Comparison of ENCODE assay signal across 20 cellular contexts in genomic region chr4:1533501-1534064, GRCh38.
A peak's percentile ranks its signal among the peaks of the same experiment; 100 is the strongest.
DNase-seq lines count a peak whose midpoint lies in the region; ATAC-seq and TF ChIP-seq lines count a peak whose summit lies in the region.
"Had no signal": no experiment of that assay in that cellular context is flagged by ENCODE, and none has a peak within 500 bp of the region (broad histone marks: within the 10 kb centered on the region; RNA-seq: fewer than 3 reads in every experiment).

No MANE protein-coding gene starts in this region.

- no peak overlapping the region for H3K4me3 Mint-ChIP-seq in activated CD4-positive, alpha-beta memory T cell treated with anti-CD3 and anti-CD28 coated beads for 36 hours
- H3K4me3 Mint-ChIP-seq: activated naive CD8-positive, alpha-beta T cell treated with anti-CD3 and anti-CD28 coated beads for 36 hours; activated T-helper 1 cell treated with anti-CD3 and anti-CD28 coated beads, Interleukin-12 subunit alpha, Interleukin-12 subunit beta, Interleukin-2, Interleukin-4 antibody, amounts not matched to agents 30 ng/mL and 10 ng/mL and 1 ng/mL, durations not matched to agents 14 hours and 24 hours and 36 hours; CD8-positive, alpha-beta T cell; stimulated activated memory B cell treated with anti-CD40 and anti-IgM and Interleukin-4, amounts not matched to agents 10 μg/mL and 1 μg/mL and 100 μg/mL, for 72 hours had no signal

- POLR2A ChIA-PET in A673 (lab: Charles Lee; ENCODE audit: low non-redundant PET), result no interaction called here
- POLR2A ChIA-PET in HEK293 (lab: Yijun Ruan, JAX), result interaction anchor here (0.5 kb wide), 1 partner anchor 1188 kb away, joined by 4 read pairs; no protein-coding TSS in a partner anchor
- POLR2A ChIA-PET in activated CD4-positive, alpha-beta memory T cell treated with anti-CD3 and anti-CD28 coated beads for 36 hours (lab: Charles Lee), result no interaction called here

- BruUV-seq in A673 (replicated peaks; lab: Mats Ljungman, UMichigan), result no TSS peak

- H3K36me3 Mint-ChIP-seq in activated CD4-positive, alpha-beta memory T cell treated with anti-CD3 and anti-CD28 coated beads for 36 hours, result no peaks in the 10 kb centered on the region
- H3K36me3 Mint-ChIP-seq: activated naive CD8-positive, alpha-beta T cell treated with anti-CD3 and anti-CD28 coated beads for 36 hours; CD8-positive, alpha-beta T cell; stimulated activated memory B cell treated with anti-CD40 and anti-IgM and Interleukin-4, amounts not matched to agents 10 μg/mL and 1 μg/mL and 100 μg/mL, for 72 hours had no signal

- H3K4me3 ChIP-seq in A673 (ENCODE audit: low read depth, low read length, poor library complexity, severe bottlenecking), result no peak overlapping the region
- H3K4me3 ChIP-seq in HEK293 (ENCODE audit: low read depth, low read length), result no peak overlapping the region
- no peak overlapping the region for H3K4me3 ChIP-seq in brain microvascular endothelial cell (ENCODE audit: low read depth, low read length)
- H3K4me3 ChIP-seq: gastrocnemius medialis, mucosa of descending colon, thyroid gland had no signal

- H3K27ac Mint-ChIP-seq in activated CD4-positive, alpha-beta memory T cell treated with anti-CD3 and anti-CD28 coated beads for 36 hours, result no peak overlapping the region
- H3K27ac Mint-ChIP-seq: activated naive CD8-positive, alpha-beta T cell treated with anti-CD3 and anti-CD28 coated beads for 36 hours; activated T-helper 1 cell treated with anti-CD3 and anti-CD28 coated beads, Interleukin-12 subunit alpha, Interleukin-12 subunit beta, Interleukin-2, Interleukin-4 antibody, amounts not matched to agents 30 ng/mL and 10 ng/mL and 1 ng/mL, durations not matched to agents 14 hours and 24 hours and 36 hours; CD8-positive, alpha-beta T cell; stimulated activated memory B cell treated with anti-CD40 and anti-IgM and Interleukin-4, amounts not matched to agents 10 μg/mL and 1 μg/mL and 100 μg/mL, for 72 hours had no signal

- H3K27me3 Mint-ChIP-seq in activated CD4-positive, alpha-beta memory T cell treated with anti-CD3 and anti-CD28 coated beads for 36 hours, result peaks cover 5% of the 10 kb centered on the region

- H3K36me3 ChIP-seq in A673 (ENCODE audit: insufficient read depth, low read length, poor library complexity, severe bottlenecking) (no peaks in the 10 kb centered on the region), HEK293 (ENCODE audit: control insufficient read depth in 2 of 2, insufficient read depth in 1 of 2, low read length in 2 of 2) (no peaks in the 10 kb centered on the region), brain microvascular endothelial cell (replicated peaks) (no peaks in the 10 kb centered on the region)
- H3K36me3 ChIP-seq: gastrocnemius medialis, thyroid gland had no signal

- H3K4me1 ChIP-seq in A673 (ENCODE audit: insufficient read depth, low read length, poor library complexity, severe bottlenecking), result peaks cover 16% of the 10 kb centered on the region
- H3K4me1 ChIP-seq in HEK293 (ENCODE audit: control insufficient read depth, insufficient read depth, low read length), result no peaks in the 10 kb centered on the region
- H3K4me1 ChIP-seq: gastrocnemius medialis, thyroid gland had no signal

- TF ChIP-seq CTCF in A673 (conservative IDR thresholded peaks at IDR 0.05; ENCODE audit: low read depth, low read length) (no peak), HEK293 (tag by site-specific recombination; IDR thresholded peaks at IDR 0.05) (no peak), brain microvascular endothelial cell (IDR thresholded peaks at IDR 0.05; ENCODE audit: low read depth, low read length, missing control alignments) (no peak)

- DNase-seq in A673 (ENCODE audit: low spot score) (peak; percentile 84), left kidney (ENCODE audit: low read depth, low spot score) (peak; percentile 97), brain microvascular endothelial cell (no peak), NCI-H510A (lab: John Stamatoyannopoulos, UW) (no peak)
- no peak for DNase-seq in activated CD4-positive, alpha-beta memory T cell treated with anti-CD3 and anti-CD28 coated beads for 36 hours
- DNase-seq: activated naive CD8-positive, alpha-beta T cell treated with anti-CD3 and anti-CD28 coated beads for 36 hours; dermis blood vessel endothelial cell; gastrocnemius medialis; left colon; nucleus accumbens; T1000; thyroid gland had no signal

- peak overlapping the region; percentile 21 for H3K27ac ChIP-seq in A673 (ENCODE audit: low read depth, low read length, poor library complexity, severe bottlenecking)
- no peak overlapping the region for H3K27ac ChIP-seq in HEK293 (ENCODE audit: extremely low read depth, low read depth, low read length)
- no peak overlapping the region for H3K27ac ChIP-seq in brain microvascular endothelial cell
- H3K27ac ChIP-seq: gastrocnemius medialis, thyroid gland had no signal

- ATAC-seq in SK-N-SH treated with all-trans-retinoic acid at 6 μM for 48 hours (peak; percentile 55), HG02885 (IDR thresholded peaks at IDR 0.05; ENCODE audit: poor library complexity, unreplicated experiment) (no peak)
- ATAC-seq: CD8-positive, alpha-beta T cell; gastrocnemius medialis; left colon; mucosa of descending colon; sciatic nerve; stimulated activated memory B cell treated with anti-CD40 and anti-IgM and Interleukin-4, amounts not matched to agents 10 μg/mL and 1 μg/mL and 100 μg/mL, for 72 hours had no signal

- CTCF ChIA-PET in A673 (lab: Charles Lee), result no interaction called here
- CTCF ChIA-PET in HEK293 (lab: Yijun Ruan, JAX), result no interaction called here
- CTCF ChIA-PET in activated CD4-positive, alpha-beta memory T cell treated with anti-CD3 and anti-CD28 coated beads for 36 hours (lab: Charles Lee), result interaction anchor here (1.8 kb wide), 1 partner anchor 15 kb away, joined by 7 read pairs; no protein-coding TSS in a partner anchor

- no peaks in the 10 kb centered on the region for H3K9me3 Mint-ChIP-seq in activated CD4-positive, alpha-beta memory T cell treated with anti-CD3 and anti-CD28 coated beads for 36 hours
- H3K9me3 Mint-ChIP-seq: activated naive CD8-positive, alpha-beta T cell treated with anti-CD3 and anti-CD28 coated beads for 36 hours; activated T-helper 1 cell treated with anti-CD3 and anti-CD28 coated beads, Interleukin-12 subunit alpha, Interleukin-12 subunit beta, Interleukin-2, Interleukin-4 antibody, amounts not matched to agents 30 ng/mL and 10 ng/mL and 1 ng/mL, durations not matched to agents 14 hours and 24 hours and 36 hours; CD8-positive, alpha-beta T cell; stimulated activated memory B cell treated with anti-CD40 and anti-IgM and Interleukin-4, amounts not matched to agents 10 μg/mL and 1 μg/mL and 100 μg/mL, for 72 hours had no signal

- intact Hi-C loops in A673 (cut with micrococcal nuclease; ENCODE audit: unreplicated experiment), result no loop called here
- intact Hi-C loops in activated CD4-positive, alpha-beta memory T cell treated with anti-CD3 and anti-CD28 coated beads for 36 hours (cut with micrococcal nuclease), result no loop called here

- in situ Hi-C loops in brain microvascular endothelial cell (cut with HindIII; ENCODE audit: low pct_ligation_motif_present, low sequenced_read_pairs), result no loop called here

- H3K4me1 Mint-ChIP-seq in activated CD4-positive, alpha-beta memory T cell treated with anti-CD3 and anti-CD28 coated beads for 36 hours (ENCODE audit: low read depth), result no peaks in the 10 kb centered on the region
- H3K4me1 Mint-ChIP-seq: activated naive CD8-positive, alpha-beta T cell treated with anti-CD3 and anti-CD28 coated beads for 36 hours; stimulated activated memory B cell treated with anti-CD40 and anti-IgM and Interleukin-4, amounts not matched to agents 10 μg/mL and 1 μg/mL and 100 μg/mL, for 72 hours had no signal

- H3K9me3 ChIP-seq in A673 (ENCODE audit: low read depth, low read length, poor library complexity, severe bottlenecking) (no peaks in the 10 kb centered on the region), HEK293 (ENCODE audit: control insufficient read depth, insufficient read depth, low read depth, low read length) (no peaks in the 10 kb centered on the region)
- H3K9me3 ChIP-seq: gastrocnemius medialis, mucosa of descending colon, thyroid gland had no signal

- peaks cover 46% of the 10 kb centered on the region for H3K27me3 ChIP-seq in A673 (replicated peaks; ENCODE audit: insufficient read depth, low read depth, low read length, poor library complexity)
- H3K27me3 ChIP-seq in brain microvascular endothelial cell (replicated peaks), result peaks cover 6% of the 10 kb centered on the region
- H3K27me3 ChIP-seq: thyroid gland had no signal

TF ChIP-seq in HEK293, 187 proteins besides CTCF, POLR2A, EP300 and RAD21 (continues in another document):
- no peak for TF ChIP-seq ZSCAN23 (tag by site-specific recombination; IDR thresholded peaks at IDR 0.05)
- no peak for TF ChIP-seq ZNF776 (tag by site-specific recombination; IDR thresholded peaks at IDR 0.05; ENCODE audit: borderline replicate concordance)
- TF ChIP-seq RBAK (tag by site-specific recombination; IDR thresholded peaks at IDR 0.05), result no peak
- no peak for TF ChIP-seq AEBP2 (tag by site-specific recombination; IDR thresholded peaks at IDR 0.05; ENCODE audit: borderline replicate concordance)

TF ChIP-seq in SK-N-SH treated with all-trans-retinoic acid at 6 μM for 48 hours, 23 proteins besides CTCF, POLR2A, EP300 and RAD21 (continues in another document):
- TF ChIP-seq CSDC2 (CRISPR knock-in tag; IDR thresholded peaks at IDR 0.05), result no peak
- TF ChIP-seq CSRNP3 (CRISPR knock-in tag; IDR thresholded peaks at IDR 0.05), result no peak

Comparison
In these comparisons a context has a peak if more than half of its experiments do, and no peak if none do; other contexts are left out.
1. DNase-seq: peak in A673 (single experiment) and left kidney (single experiment); none in activated CD4-positive, alpha-beta memory T cell treated with anti-CD3 and anti-CD28 coated beads for 36 hours (single experiment), brain microvascular endothelial cell (single experiment) and NCI-H510A (single experiment).